Comparison of ENCODE assay signal across 7 cellular contexts in genomic region chr5:159536166-159536565, GRCh38.
"Had no signal": no experiment of that assay in that cellular context is flagged by ENCODE, and none has a peak within 500 bp of the region (broad histone marks: within the 10 kb centered on the region; RNA-seq: fewer than 3 reads in every experiment).

No MANE protein-coding gene starts in this region.

- ATAC-seq: GM12878 had no signal

- DNase-seq: GDM1, GF-D8 had no signal

- FAIRE-seq: G401.6, GM12878, GM12892, GM18507, GM19239 had no signal
